Comparison of ENCODE assay signal across 27 cellular contexts in genomic region chr12:123961585-123961984, GRCh38.
"Had no signal": no experiment of that assay in that cellular context is flagged by ENCODE, and none has a peak within 500 bp of the region (broad histone marks: within the 10 kb centered on the region; RNA-seq: fewer than 3 reads in every experiment).

No MANE protein-coding gene starts in this region.

- H3K4me3 Mint-ChIP-seq: activated CD8-positive, alpha-beta T cell treated with anti-CD3 and anti-CD28 coated beads for 36 hours; activated naive CD8-positive, alpha-beta T cell; activated T-cell treated with anti-CD3 and anti-CD28 coated beads, Interleukin-2, amount 50 U/mL, for 72 hours; endodermal cell; natural killer cell; neural progenitor cell; T-helper 1 cell treated with Interleukin-12 subunit alpha and Interleukin-12 subunit beta and Interleukin-4 antibody, amounts not matched to agents 30 μg/mL and 1 μg/mL, for 36 hours; WTC11 had no signal

- H3K27me3 ChIP-seq: cardiac muscle cell, upper lobe of left lung had no signal

- H3K27ac ChIP-seq: cardiac muscle cell, neural progenitor cell, parathyroid adenoma, thoracic aorta, upper lobe of left lung had no signal

- H3K27ac Mint-ChIP-seq: activated CD8-positive, alpha-beta T cell treated with anti-CD3 and anti-CD28 coated beads for 36 hours; activated naive CD8-positive, alpha-beta T cell; activated T-cell treated with anti-CD3 and anti-CD28 coated beads, Interleukin-2, amount 50 U/mL, for 72 hours; endodermal cell; natural killer cell; neural progenitor cell; T-helper 1 cell treated with Interleukin-12 subunit alpha and Interleukin-12 subunit beta and Interleukin-4 antibody, amounts not matched to agents 30 μg/mL and 1 μg/mL, for 36 hours; WTC11 had no signal

- H3K4me3 ChIP-seq: cardiac muscle cell, neural progenitor cell, thoracic aorta, upper lobe of left lung had no signal

- H3K9me3 Mint-ChIP-seq: activated CD8-positive, alpha-beta T cell treated with anti-CD3 and anti-CD28 coated beads for 36 hours; activated T-cell treated with anti-CD3 and anti-CD28 coated beads, Interleukin-2, amount 50 U/mL, for 72 hours; endodermal cell; natural killer cell; neural progenitor cell; T-helper 1 cell treated with Interleukin-12 subunit alpha and Interleukin-12 subunit beta and Interleukin-4 antibody, amounts not matched to agents 30 μg/mL and 1 μg/mL, for 36 hours; WTC11 had no signal

- DNase-seq: activated CD4-positive, alpha-beta T cell treated with anti-CD3 and anti-CD28 coated beads, Interleukin-2, amount 50 U/mL, for 1 hour; activated CD8-positive, alpha-beta T cell treated with anti-CD3 and anti-CD28 coated beads for 36 hours; activated effector memory CD4-positive, alpha-beta T cell treated with Interleukin-2 at 50 U/mL for 16 hours; activated naive CD4-positive, alpha-beta T cell treated with Interleukin-2 at 50 U/mL for 16 hours; activated T-cell treated with anti-CD3 and anti-CD28 coated beads for 4 hours; activated T-cell treated with anti-CD3 and anti-CD28 coated beads, Interleukin-2, amount 50 U/mL, for 72 hours; anterior cingulate cortex; cerebellar nuclear complex; endodermal cell; mesenchymal stem cell; natural killer cell; occipital lobe; right cardiac atrium; SK-N-SH; stimulated activated CD4-positive, alpha-beta T cell treated with anti-CD3 and anti-CD28 coated beads, Interleukin-2, amount 100 ng/mL, for 48 hours; stimulated activated naive CD8-positive, alpha-beta T cell treated with anti-CD3 and anti-CD28 coated beads, Interleukin-15, Interleukin-2, amounts not matched to agents 100 U/mL and 50 U/mL, for 24 hours; SW 1271; T1000 had no signal

- H3K36me3 ChIP-seq: cardiac muscle cell, neural progenitor cell, thoracic aorta had no signal

- H3K9me3 ChIP-seq: SK-N-SH, thoracic aorta, upper lobe of left lung had no signal

- H3K4me1 Mint-ChIP-seq: WTC11 had no signal

- ATAC-seq: activated CD8-positive, alpha-beta T cell treated with anti-CD3 and anti-CD28 coated beads for 36 hours; activated T-cell treated with anti-CD3 and anti-CD28 coated beads, Interleukin-2, amount 50 U/mL, for 72 hours; esophagus mucosa; natural killer cell; right cardiac atrium; stimulated activated naive CD8-positive, alpha-beta T cell treated with anti-CD3 and anti-CD28 coated beads, Interleukin-15, Interleukin-2, amounts not matched to agents 100 U/mL and 50 U/mL, for 24 hours; WTC11 had no signal

- H3K27me3 Mint-ChIP-seq: activated CD8-positive, alpha-beta T cell treated with anti-CD3 and anti-CD28 coated beads for 36 hours; activated naive CD8-positive, alpha-beta T cell had no signal

- H3K9ac ChIP-seq: neural progenitor cell, parathyroid adenoma, SK-N-SH had no signal

- H3K36me3 Mint-ChIP-seq: natural killer cell, neural progenitor cell, WTC11 had no signal
